Comparison of ENCODE assay signal across 17 cellular contexts in genomic region chrX:46959985-46960700, GRCh38. TPM values are rescaled to one million over a fixed set of nuclear protein-coding genes. Genes with fewer than 3 reads are reported as not detected.
A peak's percentile ranks its signal among the peaks of the same experiment; 100 is the strongest.
DNase-seq lines count a peak whose midpoint lies in the region; ATAC-seq and TF ChIP-seq lines count a peak whose summit lies in the region.
"Had no signal": no experiment of that assay in that cellular context is flagged by ENCODE, and none has a peak within 500 bp of the region (broad histone marks: within the 10 kb centered on the region; RNA-seq: fewer than 3 reads in every experiment).

No MANE protein-coding gene starts in this region.

- H3K4me1 ChIP-seq in uterus: no peaks in the 10 kb centered on the region

- H3K9me3 ChIP-seq in KOPT-K1 (ENCODE audit: insufficient read depth, low read length, poor library complexity, severe bottlenecking): no peaks in the 10 kb centered on the region
- no peaks in the 10 kb centered on the region for H3K9me3 ChIP-seq in uterus
- H3K9me3 ChIP-seq: SJSA1 had no signal

- ATAC-seq in left ventricle myocardium superior (peak; percentile 65), Right ventricle myocardium inferior (no peak), left lobe of liver (peak; percentile 73), HG02970 (IDR thresholded peaks at IDR 0.05; ENCODE audit: low FRiP score, unreplicated experiment) (no peak)

- no peaks in the 10 kb centered on the region for H3K27me3 ChIP-seq in uterus
- H3K27me3 ChIP-seq: SJSA1 had no signal

- intact Hi-C loops in left ventricle myocardium superior (cut with micrococcal nuclease): no loop called here
- intact Hi-C loops in Right ventricle myocardium inferior (cut with DNase I): no loop called here
- intact Hi-C loops in uterus (cut with DNase I; ENCODE audit: low total_unique reads): no loop called here

- H3K27ac ChIP-seq in KOPT-K1 (ENCODE audit: low read depth, low read length, poor library complexity, severe bottlenecking): peak overlapping the region; percentile 60
- peak overlapping the region; percentile 49 to 56 for H3K27ac ChIP-seq in uterus
- H3K27ac ChIP-seq: RWPE1, SJSA1 had no signal

- H3K36me3 ChIP-seq in KOPT-K1 (ENCODE audit: insufficient read depth, low read length): no peaks in the 10 kb centered on the region
- H3K36me3 ChIP-seq in uterus: no peaks in the 10 kb centered on the region
- H3K36me3 ChIP-seq: SJSA1 had no signal

- TF ChIP-seq CTCF in uterus (IDR thresholded peaks at IDR 0.05): no peak

- TF ChIP-seq POLR2A in uterus (IDR thresholded peaks at IDR 0.05): no peak

- no peak overlapping the region for H3K4me3 ChIP-seq in uterus
- H3K4me3 ChIP-seq: SJSA1 had no signal

- DNase-seq in left ventricle myocardium superior: no peak
- DNase-seq in Right ventricle myocardium inferior (ENCODE audit: missing footprints): no peak
- DNase-seq in left lobe of liver (ENCODE audit: low spot score): no peak
- no peak for DNase-seq in uterus
- no peak for DNase-seq in effector CD8-positive, alpha-beta T cell (lab: John Stamatoyannopoulos, UW)
- no peak for DNase-seq in activated CD4-positive, alpha-beta T cell treated with anti-CD3 and anti-CD28 coated beads, Interleukin-2, amount 50 U/mL, for 4 hours
- DNase-seq: Karpas-422, MM.1S, NCI-H1105, NCI-H1694, NCI-H2107, NCI-H526 treated with DMSO at 0.1 percent for 48 hours, SW 1271 had no signal

RNA-seq across cellular contexts. Expression of gene JADE3, which starts 47.9 kb away (rescaled TPM):
- total RNA-seq in left ventricle myocardium superior (9.5 TPM), Right ventricle myocardium inferior (9.0 TPM), left lobe of liver (8.5 TPM), uterus (10 to 100 TPM in 2 of 4 donors, 1 to 10 TPM in 2; 6.9 to 15.5 (median 10.2) TPM)

Comparison
In these comparisons a context has a peak if more than half of its experiments do, and no peak if none do; other contexts are left out.
1. ATAC-seq: peak in left ventricle myocardium superior (single experiment) and left lobe of liver (single experiment); none in Right ventricle myocardium inferior (single experiment) and HG02970 (single experiment).